ENCODE assay signal across 20 cellular contexts in the genomic region with DNA sequence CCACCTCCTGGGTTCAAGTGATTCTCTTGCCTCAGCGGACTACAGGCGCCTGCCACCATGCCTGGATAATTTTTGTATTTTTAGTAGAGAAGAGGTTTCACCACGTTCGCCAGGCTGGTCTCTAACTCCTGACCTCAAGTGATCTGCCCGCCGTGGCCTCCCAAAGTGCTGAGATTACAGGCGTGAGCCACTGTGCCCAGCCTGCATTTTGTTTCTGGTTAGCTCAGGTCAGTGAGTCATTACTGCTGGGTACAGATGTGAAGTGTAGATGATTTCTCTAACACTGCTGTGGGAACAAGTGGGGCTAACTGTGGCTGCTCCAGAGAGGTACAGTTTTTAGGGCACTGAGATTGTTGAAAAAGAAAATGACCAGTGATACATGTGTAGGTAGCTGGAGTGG.
A peak's percentile ranks its signal among the peaks of the same experiment; 100 is the strongest.
DNase-seq lines count a peak whose midpoint lies in the region; ATAC-seq and TF ChIP-seq lines count a peak whose summit lies in the region.
"Had no signal": no experiment of that assay in that cellular context is flagged by ENCODE, and none has a peak within 500 bp of the region (broad histone marks: within the 10 kb centered on the region; RNA-seq: fewer than 3 reads in every experiment).

No MANE protein-coding gene starts in this region.

- H3K27me3 ChIP-seq in GM23248 (replicated peaks; ENCODE audit: insufficient read depth) (no peaks in the 10 kb centered on the region), Panc1 (ENCODE audit: control insufficient read depth, insufficient read depth, low read length) (no peaks in the 10 kb centered on the region)
- H3K27me3 ChIP-seq: BLaER1 treated with 17β-estradiol and CSF1 and Interleukin-3, amounts not matched to agents 10 nM and 100 nM; hepatocyte; ovary; transverse colon had no signal

- no peak for TF ChIP-seq CTCF in Panc1 (IDR thresholded peaks at IDR 0.05)
- TF ChIP-seq CTCF in fibroblast of mammary gland (conservative IDR thresholded peaks at IDR 0.05; ENCODE audit: control insufficient read depth, insufficient read depth, low read depth, low read length), result no peak
- TF ChIP-seq CTCF in nephron progenitor cell (IDR thresholded peaks at IDR 0.05), result no peak
- no peak for TF ChIP-seq CTCF in HFFc6 (IDR thresholded peaks at IDR 0.05)

- in situ Hi-C loops in GM23248 (cut with MboI), result no loop called here
- in situ Hi-C loops in Panc1 (cut with HindIII; ENCODE audit: low pct_unique_long_range_greater_than_20kb, low sequenced_read_pairs), result no loop called here

- H3K27ac Mint-ChIP-seq in nephron progenitor cell (peak overlapping the region; percentile 79), HFFc6 (no peak overlapping the region)
- H3K27ac Mint-ChIP-seq: activated T-helper 17 cell treated with anti-CD3 and anti-CD28 coated beads, Interleukin-2, amount 50 U/mL, for 72 hours had no signal

- H3K9me3 Mint-ChIP-seq in nephron progenitor cell (peaks cover 7% of the 10 kb centered on the region), HFFc6 (no peaks in the 10 kb centered on the region; the same call in 1 of the 2 replicates)

- POLR2A ChIA-PET in Panc1 (lab: Charles Lee), result no interaction called here

- no peak overlapping the region for H3K4me2 ChIP-seq in GM23248 (ENCODE audit: unreplicated experiment)
- H3K4me2 ChIP-seq: BLaER1 treated with 17β-estradiol and CSF1 and Interleukin-3, amounts not matched to agents 10 nM and 100 nM; hepatocyte; PC-9 had no signal

- H3K4me3 Mint-ChIP-seq in nephron progenitor cell (no peak overlapping the region), HFFc6 (no peak overlapping the region)
- H3K4me3 Mint-ChIP-seq: activated T-helper 17 cell treated with anti-CD3 and anti-CD28 coated beads, Interleukin-2, amount 50 U/mL, for 72 hours had no signal

- H4K20me1 ChIP-seq in GM23248 (ENCODE audit: insufficient read depth), result no peaks in the 10 kb centered on the region
- H4K20me1 ChIP-seq: BLaER1 treated with 17β-estradiol and CSF1 and Interleukin-3, amounts not matched to agents 10 nM and 100 nM had no signal

- no peaks in the 10 kb centered on the region for H3K9me3 ChIP-seq in GM23248 (ENCODE audit: low read depth)
- no peaks in the 10 kb centered on the region for H3K9me3 ChIP-seq in Panc1 (ENCODE audit: control insufficient read depth, insufficient read depth, low read depth, low read length)
- H3K9me3 ChIP-seq: ovary, transverse colon had no signal

- H2AFZ ChIP-seq in GM23248, result no peak overlapping the region
- H2AFZ ChIP-seq: hepatocyte, PC-9 had no signal

- intact Hi-C loops in Panc1 (cut with micrococcal nuclease; ENCODE audit: unreplicated experiment), result no loop called here

- H3K4me3 ChIP-seq in GM23248, result no peak overlapping the region
- H3K4me3 ChIP-seq in Panc1 (ENCODE audit: low read depth in 2 of 2, low read length in 2 of 2), result no peak overlapping the region
- no peak overlapping the region for H3K4me3 ChIP-seq in fibroblast of mammary gland (ENCODE audit: control insufficient read depth, low read depth, low read length)
- H3K4me3 ChIP-seq: BLaER1 treated with 17β-estradiol and CSF1 and Interleukin-3, amounts not matched to agents 10 nM and 100 nM; hepatocyte; ovary; PC-9; skin epidermis; transverse colon had no signal

- no TSS peak for BruUV-seq in Panc1 (replicated peaks; lab: Mats Ljungman, UMichigan)

- WGBS in GM23248 (ENCODE audit: low coverage in 1 of 2, low lambda C conversion rate in 2 of 2, missing lambda C conversion rate in 2 of 2), 2 experiments, result 95 to 97% methylated on average over 7 of the region's 7 CpGs

- H3K4me1 Mint-ChIP-seq in nephron progenitor cell, result no peaks in the 10 kb centered on the region
- H3K4me1 Mint-ChIP-seq in HFFc6 (ENCODE audit: low read depth), result peaks cover 10% of the 10 kb centered on the region
- H3K4me1 Mint-ChIP-seq: activated T-helper 17 cell treated with anti-CD3 and anti-CD28 coated beads, Interleukin-2, amount 50 U/mL, for 72 hours had no signal

- DNase-seq in GM23248, result peak; percentile 14
- DNase-seq in Panc1 (ENCODE audit: low read depth, low spot score), result no peak
- peak; percentile 25 for DNase-seq in fibroblast of mammary gland (ENCODE audit: low read depth)
- DNase-seq in nephron progenitor cell, result no peak
- no peak for DNase-seq in activated CD4-positive, alpha-beta T cell treated with anti-CD3 and anti-CD28 coated beads, Interleukin-2, amount 50 U/mL, for 4 hours
- DNase-seq in HFFc6, result no peak
- DNase-seq: DMS153, left colon, NCI-H1048, NCI-H748 treated with DMSO at 0.1 percent for 48 hours, ovary, PC-9, SW 1271, transverse colon had no signal

- no peak overlapping the region for H3K27ac ChIP-seq in GM23248
- H3K27ac ChIP-seq in Panc1 (ENCODE audit: low read length), result 0 out of 2 replicates have a peak overlapping the region, but pooled peaks have one; percentile 4
- H3K27ac ChIP-seq: BLaER1 treated with 17β-estradiol and CSF1 and Interleukin-3, amounts not matched to agents 10 nM and 100 nM; hepatocyte; ovary; PC-9; skin epidermis; transverse colon had no signal

- no peaks in the 10 kb centered on the region for H3K79me2 ChIP-seq in GM23248 (ENCODE audit: insufficient read depth)
- H3K79me2 ChIP-seq: hepatocyte had no signal

- H3K27me3 Mint-ChIP-seq in nephron progenitor cell (ENCODE audit: low read depth, poor library complexity) (no peaks in the 10 kb centered on the region), HFFc6 (ENCODE audit: insufficient read depth) (peaks cover 1% of the 10 kb centered on the region; the same call in 1 of the 2 replicates)
- H3K27me3 Mint-ChIP-seq: activated T-helper 17 cell treated with anti-CD3 and anti-CD28 coated beads, Interleukin-2, amount 50 U/mL, for 72 hours had no signal

- H3K36me3 Mint-ChIP-seq in nephron progenitor cell (ENCODE audit: low read depth), result peaks cover 71% of the 10 kb centered on the region
- H3K36me3 Mint-ChIP-seq in HFFc6 (ENCODE audit: low read depth), result no peaks in the 10 kb centered on the region

- no peak overlapping the region for H3K9ac ChIP-seq in GM23248
- H3K9ac ChIP-seq: BLaER1 treated with 17β-estradiol and CSF1 and Interleukin-3, amounts not matched to agents 10 nM and 100 nM had no signal

- no peaks in the 10 kb centered on the region; the same call in 1 of the 2 replicates for H3K9me2 ChIP-seq in GM23248 (ENCODE audit: insufficient read depth)

- H3F3A ChIP-seq in GM23248 (ENCODE audit: insufficient read depth), result peaks cover 8% of the 10 kb centered on the region

- CTCF ChIA-PET in Panc1 (lab: Charles Lee), result no interaction called here

- no peak for ATAC-seq in Panc1
- ATAC-seq in GM21723 (IDR thresholded peaks at IDR 0.05; ENCODE audit: unreplicated experiment), result no peak
- ATAC-seq: activated T-helper 17 cell treated with anti-CD3 and anti-CD28 coated beads, Interleukin-2, amount 50 U/mL, for 72 hours; HepG2; left colon had no signal

- no peaks in the 10 kb centered on the region for H3K36me3 ChIP-seq in GM23248 (ENCODE audit: low read depth)
- no peaks in the 10 kb centered on the region for H3K36me3 ChIP-seq in Panc1 (ENCODE audit: control insufficient read depth, insufficient read depth, low read length)
- H3K36me3 ChIP-seq: ovary, transverse colon had no signal

- H3K4me1 ChIP-seq in GM23248 (ENCODE audit: insufficient read depth), result peaks cover 7% of the 10 kb centered on the region; the same call in 1 of the 2 replicates
- no peaks in the 10 kb centered on the region for H3K4me1 ChIP-seq in Panc1 (ENCODE audit: control insufficient read depth, insufficient read depth, low read length)
- H3K4me1 ChIP-seq: transverse colon had no signal

Comparison
In these comparisons a context has a peak if more than half of its experiments do, and no peak if none do; other contexts are left out.
1. DNase-seq: peak in GM23248 (single experiment) and fibroblast of mammary gland (single experiment); none in Panc1 (single experiment), nephron progenitor cell (single experiment), activated CD4-positive, alpha-beta T cell treated with anti-CD3 and anti-CD28 coated beads, Interleukin-2, amount 50 U/mL, for 4 hours (0 of 2) and HFFc6 (single experiment).